Comparison of ENCODE assay signal across 8 cellular contexts in genomic region chr5:119397518-119398380, GRCh38. TPM values are rescaled to one million over a fixed set of nuclear protein-coding genes. Genes with fewer than 3 reads are reported as not detected.
A peak's percentile ranks its signal among the peaks of the same experiment; 100 is the strongest.
DNase-seq lines count a peak whose midpoint lies in the region; ATAC-seq and TF ChIP-seq lines count a peak whose summit lies in the region.

No MANE protein-coding gene starts in this region.

- H3K27me3 ChIP-seq in CD8-positive, alpha-beta T cell (ENCODE audit: insufficient read depth, low read length), result no peaks in the 10 kb centered on the region
- H3K27me3 ChIP-seq in parathyroid adenoma (ENCODE audit: control insufficient read depth, insufficient read depth, low read length) (no peaks in the 10 kb centered on the region), ovary (no peaks in the 10 kb centered on the region)

- H3K4me2 ChIP-seq in parathyroid adenoma (ENCODE audit: low read length), result peak overlapping the region; percentile 52

- H2AFZ ChIP-seq in parathyroid adenoma, result no peak overlapping the region

- intact Hi-C loops in CD8-positive, alpha-beta T cell (cut with DNase I, micrococcal nuclease), result loop anchor here in 1 of 2 experiments (2.0 to 5.0 kb wide), 2 partner anchors 13 to 40 kb away; partner anchors contain the start of gene TNFAIP8
- intact Hi-C loops in ovary (cut with DNase I), result no loop called here

- WGBS in ovary, 3 donors, result 45 to 53% (median 52%) methylated on average over 10 of the region's 10 CpGs

- H3K4me1 ChIP-seq in CD8-positive, alpha-beta T cell (ENCODE audit: insufficient read depth, low read length), result peaks cover 5% of the 10 kb centered on the region
- H3K4me1 ChIP-seq in parathyroid adenoma (peaks cover 15% of the 10 kb centered on the region), ovary (ENCODE audit: insufficient read depth) (no peaks in the 10 kb centered on the region)

- H3K27me3 Mint-ChIP-seq in CD8-positive, alpha-beta T cell (ENCODE audit: low read depth), result no peaks in the 10 kb centered on the region

- H3K4me1 Mint-ChIP-seq in CD8-positive, alpha-beta T cell (ENCODE audit: low read depth), result peaks cover 56% of the 10 kb centered on the region

- H3K4me3 ChIP-seq in CD8-positive, alpha-beta T cell (ENCODE audit: low read depth, low read length), result no peak overlapping the region
- H3K4me3 ChIP-seq in parathyroid adenoma (ENCODE audit: low read depth, low read length) (peak overlapping the region; percentile 42), ovary (no peak overlapping the region)

- CTCF ChIA-PET in CD8-positive, alpha-beta T cell (lab: Charles Lee), result interaction anchor here (1.4 to 1.5 kb wide), 3 partner anchors 10 to 82 kb away, joined by 3 to 7 read pairs (median 4); no protein-coding TSS in a partner anchor

- no peak for TF ChIP-seq EP300 in ovary (IDR thresholded peaks at IDR 0.05)

- no peaks in the 10 kb centered on the region for H3K79me2 ChIP-seq in parathyroid adenoma

- H3K27ac ChIP-seq in CD8-positive, alpha-beta T cell (ENCODE audit: low read depth, low read length), result no peak overlapping the region
- H3K27ac ChIP-seq in parathyroid adenoma (no peak overlapping the region), ovary (no peak overlapping the region)

- no peak overlapping the region for H3K9ac ChIP-seq in parathyroid adenoma

- TF ChIP-seq CTCF in CD8-positive, alpha-beta T cell (IDR thresholded peaks at IDR 0.05), result no peak
- no peak for TF ChIP-seq CTCF in parathyroid adenoma (IDR thresholded peaks at IDR 0.05)
- TF ChIP-seq CTCF in ovary (IDR thresholded peaks at IDR 0.05), result no peak

- POLR2A ChIA-PET in CD8-positive, alpha-beta T cell (lab: Charles Lee), result no interaction called here

- no peak overlapping the region for H3K4me3 Mint-ChIP-seq in CD8-positive, alpha-beta T cell

- TF ChIP-seq POLR2A in ovary (IDR thresholded peaks at IDR 0.05), result no peak

- peaks cover 10% of the 10 kb centered on the region for H3K36me3 ChIP-seq in CD8-positive, alpha-beta T cell (ENCODE audit: insufficient read depth, low read length)
- no peaks in the 10 kb centered on the region for H3K36me3 ChIP-seq in parathyroid adenoma (ENCODE audit: control insufficient read depth, insufficient read depth, low read length)
- no peaks in the 10 kb centered on the region for H3K36me3 ChIP-seq in ovary

- peak overlapping the region; percentile 83 for H3K27ac Mint-ChIP-seq in CD8-positive, alpha-beta T cell
- peak overlapping the region; percentile 81 to 95 for H3K27ac Mint-ChIP-seq in activated naive CD4-positive, alpha-beta T cell treated with anti-CD3 and anti-CD28 coated beads, Interleukin-2, amount 50 U/mL, for 72 hours

- DNase-seq in CD8-positive, alpha-beta T cell, result no peak
- no peak for DNase-seq in activated naive CD4-positive, alpha-beta T cell treated with anti-CD3 and anti-CD28 coated beads, Interleukin-2, amount 50 U/mL, for 72 hours (ENCODE audit: low spot score in 2 of 2)
- DNase-seq in NCI-H748 (lab: John Stamatoyannopoulos, UW; ENCODE audit: unreplicated experiment) (no peak), ovary (no peak), NCI-H2227 treated with DMSO at 0.1 percent for 48 hours (lab: John Stamatoyannopoulos, UW) (no peak)

- ATAC-seq in CD8-positive, alpha-beta T cell, result peak; percentile 20
- ATAC-seq in GM19395 (IDR thresholded peaks at IDR 0.05; ENCODE audit: unreplicated experiment) (peak; percentile 44), HG03354 (IDR thresholded peaks at IDR 0.05; ENCODE audit: poor library complexity, severe bottlenecking, unreplicated experiment) (peak; percentile 59)
- ATAC-seq in activated naive CD4-positive, alpha-beta T cell treated with anti-CD3 and anti-CD28 coated beads, Interleukin-2, amount 50 U/mL, for 72 hours, result peak; percentile 76 to 77

- peaks cover 34% of the 10 kb centered on the region for H3K36me3 Mint-ChIP-seq in CD8-positive, alpha-beta T cell
- peaks cover 19 to 37% of the 10 kb centered on the region in 2 donors for H3K36me3 Mint-ChIP-seq in activated naive CD4-positive, alpha-beta T cell treated with anti-CD3 and anti-CD28 coated beads, Interleukin-2, amount 50 U/mL, for 72 hours

- H3K9me3 ChIP-seq in CD8-positive, alpha-beta T cell (ENCODE audit: low read length), result no peaks in the 10 kb centered on the region
- H3K9me3 ChIP-seq in parathyroid adenoma (ENCODE audit: control insufficient read depth, low read length) (no peaks in the 10 kb centered on the region), ovary (no peaks in the 10 kb centered on the region)

- no peaks in the 10 kb centered on the region for H3K9me3 Mint-ChIP-seq in CD8-positive, alpha-beta T cell
- no peaks in the 10 kb centered on the region for H3K9me3 Mint-ChIP-seq in activated naive CD4-positive, alpha-beta T cell treated with anti-CD3 and anti-CD28 coated beads, Interleukin-2, amount 50 U/mL, for 72 hours

RNA-seq across cellular contexts. Expression of gene TNFAIP8, which starts 41.9 kb away (rescaled TPM):
- 10 to 100 TPM; 62.3 to 63.0 TPM for total RNA-seq in CD8-positive, alpha-beta T cell
- total RNA-seq in activated naive CD4-positive, alpha-beta T cell treated with anti-CD3 and anti-CD28 coated beads, Interleukin-2, amount 50 U/mL, for 72 hours, result 100 to 1,000 TPM; 110 to 146 TPM
- 10 to 100 TPM in 1 of 7 donors, 1 to 10 TPM in 6; 1.4 to 14.6 (median 4.5) TPM for total RNA-seq in ovary
- polyA plus RNA-seq in ovary, result 10 to 100 TPM in 1 of 2 donors, 1 to 10 TPM in 1; 5.0 to 12.0 TPM

RNA-seq across cellular contexts. Expression of gene HSD17B4, which starts 54.5 kb away (rescaled TPM):
- 1 to 10 TPM; 7.4 to 8.6 TPM for total RNA-seq in CD8-positive, alpha-beta T cell
- 10 to 100 TPM; 49.7 to 85.1 TPM for total RNA-seq in activated naive CD4-positive, alpha-beta T cell treated with anti-CD3 and anti-CD28 coated beads, Interleukin-2, amount 50 U/mL, for 72 hours
- total RNA-seq in ovary, result 100 to 1,000 TPM in 5 of 7 donors, 10 to 100 TPM in 2; 54.6 to 169 (median 129) TPM
- 100 to 1,000 TPM in 1 of 2 donors, 10 to 100 TPM in 1; 75.9 to 208 TPM for polyA plus RNA-seq in ovary

Comparison
In these comparisons a context has a peak if more than half of its experiments do, and no peak if none do; other contexts are left out.
1. ATAC-seq: peak in every context shown above with its lines; median percentile 76 in activated naive CD4-positive, alpha-beta T cell treated with anti-CD3 and anti-CD28 coated beads, Interleukin-2, amount 50 U/mL, for 72 hours; 59 in HG03354; 44 in GM19395; 20 in CD8-positive, alpha-beta T cell.
2. RNA of gene TNFAIP8, which starts 41.9 kb away (total RNA-seq): 110 to 146 TPM in activated naive CD4-positive, alpha-beta T cell treated with anti-CD3 and anti-CD28 coated beads, Interleukin-2, amount 50 U/mL, for 72 hours and 62.3 to 63.0 TPM in CD8-positive, alpha-beta T cell; 1.4 to 14.6 TPM in ovary; every median in the first group is over 4 times any median in the second.
3. RNA of gene HSD17B4, which starts 54.5 kb away (total RNA-seq): 54.6 to 169 TPM in ovary and 49.7 to 85.1 TPM in activated naive CD4-positive, alpha-beta T cell treated with anti-CD3 and anti-CD28 coated beads, Interleukin-2, amount 50 U/mL, for 72 hours; 7.4 to 8.6 TPM in CD8-positive, alpha-beta T cell; every median in the first group is over 4 times any median in the second.